Comparison of ENCODE assay signal across 9 cellular contexts in the genomic region with DNA sequence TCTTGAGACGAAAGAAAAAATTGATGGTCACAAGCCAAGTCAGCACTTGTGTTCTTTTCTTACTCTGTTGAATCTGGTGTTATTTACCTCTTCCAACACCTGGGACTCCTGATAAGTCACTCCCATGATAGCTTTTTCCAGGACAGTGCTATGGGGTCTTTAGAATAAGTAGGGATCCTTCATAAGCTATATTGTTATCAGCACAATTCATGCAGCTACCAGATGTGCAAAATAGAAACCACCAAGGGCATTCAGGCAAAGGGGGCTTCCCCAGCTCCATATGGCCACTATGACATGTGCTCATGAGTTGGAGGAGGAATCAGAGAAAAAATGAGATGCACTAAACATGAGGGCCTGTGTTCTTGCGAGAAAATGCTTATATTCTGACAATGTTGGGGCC. TPM values are rescaled to one million over a fixed set of nuclear protein-coding genes. Genes with fewer than 3 reads are reported as not detected.
DNase-seq lines count a peak whose midpoint lies in the region; ATAC-seq and TF ChIP-seq lines count a peak whose summit lies in the region.
"Had no signal": no experiment of that assay in that cellular context is flagged by ENCODE, and none has a peak within 500 bp of the region (broad histone marks: within the 10 kb centered on the region; RNA-seq: fewer than 3 reads in every experiment).

No MANE protein-coding gene starts in this region.

- 79% methylated on average over 2 of the region's 2 CpGs for WGBS in thymus

- H4K20me1 ChIP-seq in OCI-LY3 (ENCODE audit: insufficient read depth, low read length): no peaks in the 10 kb centered on the region

- peaks cover 7% of the 10 kb centered on the region for H3K36me3 Mint-ChIP-seq in activated naive CD8-positive, alpha-beta T cell treated with anti-CD3 and anti-CD28 coated beads, Interleukin-2, amount 50 U/mL, for 24 hours (ENCODE audit: low read depth)

- peak; percentile 53 for DNase-seq in stimulated activated CD4-positive, alpha-beta T cell treated with anti-CD3 and anti-CD28 coated beads, Interleukin-1b, Interleukin-23, amount 100 ng/mL, for 48 hours
- no peak for DNase-seq in stimulated activated CD4-positive, alpha-beta T cell treated with anti-CD3 and anti-CD28 coated beads, Interleukin-12 subunit alpha, Interleukin-12 subunit beta, amount 100 ng/mL, for 4 hours
- DNase-seq in activated naive CD8-positive, alpha-beta T cell treated with anti-CD3 and anti-CD28 coated beads, Interleukin-2, amount 50 U/mL, for 24 hours: peak; percentile 47
- no peak for DNase-seq in DMS53 (lab: John Stamatoyannopoulos, UW)
- no peak for DNase-seq in COLO829 (ENCODE audit: low spot score)
- DNase-seq: NCI-H1694 treated with DMSO at 0.1 percent for 48 hours had no signal

- peak; percentile 45 for ATAC-seq in activated naive CD8-positive, alpha-beta T cell treated with anti-CD3 and anti-CD28 coated beads, Interleukin-2, amount 50 U/mL, for 24 hours
- ATAC-seq in HG03175 (IDR thresholded peaks at IDR 0.05; ENCODE audit: unreplicated experiment): no peak

- H3K4me3 Mint-ChIP-seq in activated naive CD8-positive, alpha-beta T cell treated with anti-CD3 and anti-CD28 coated beads, Interleukin-2, amount 50 U/mL, for 24 hours: peak overlapping the region; percentile 43

- H3K4me3 ChIP-seq in OCI-LY3 (ENCODE audit: low read length) (no peak overlapping the region; the same call in 1 of the 2 replicates), thymus (ENCODE audit: low read length) (no peak overlapping the region)

- H3K36me3 ChIP-seq in OCI-LY3 (replicated peaks; ENCODE audit: low read depth, low read length) (no peaks in the 10 kb centered on the region), thymus (ENCODE audit: control insufficient read depth, insufficient read depth) (no peaks in the 10 kb centered on the region)

- H3K9me3 ChIP-seq in OCI-LY3 (ENCODE audit: insufficient read depth, low read length) (no peaks in the 10 kb centered on the region), thymus (ENCODE audit: control insufficient read depth) (no peaks in the 10 kb centered on the region)

- no peak for TF ChIP-seq CTCF in OCI-LY3 (IDR thresholded peaks at IDR 0.05; ENCODE audit: low read depth, low read length)

- H2AFZ ChIP-seq in OCI-LY3 (ENCODE audit: low read depth, low read length): peak overlapping the region; percentile 73

- no peaks in the 10 kb centered on the region; the same call in 1 of the 2 replicates for H3K27me3 ChIP-seq in OCI-LY3 (ENCODE audit: low read depth, low read length)
- H3K27me3 ChIP-seq in thymus (ENCODE audit: control insufficient read depth, insufficient read depth): no peaks in the 10 kb centered on the region

- peaks cover 88% of the 10 kb centered on the region for H3K4me1 Mint-ChIP-seq in activated naive CD8-positive, alpha-beta T cell treated with anti-CD3 and anti-CD28 coated beads, Interleukin-2, amount 50 U/mL, for 24 hours

- no peaks in the 10 kb centered on the region for H3K79me2 ChIP-seq in OCI-LY3 (ENCODE audit: low read length)

- peak overlapping the region; percentile 65 for H3K27ac ChIP-seq in OCI-LY3 (ENCODE audit: low read length)
- H3K27ac ChIP-seq in thymus (ENCODE audit: low read depth): peak overlapping the region; percentile 92

- H3K4me1 ChIP-seq in OCI-LY3 (ENCODE audit: low read length) (peaks cover 47% of the 10 kb centered on the region), thymus (ENCODE audit: control insufficient read depth, insufficient read depth, low read length) (peaks cover 46% of the 10 kb centered on the region)

- peak overlapping the region; percentile 92 for H3K27ac Mint-ChIP-seq in activated naive CD8-positive, alpha-beta T cell treated with anti-CD3 and anti-CD28 coated beads, Interleukin-2, amount 50 U/mL, for 24 hours

- H3K9ac ChIP-seq in OCI-LY3 (ENCODE audit: low read length): peak overlapping the region; percentile 21; the same call in 1 of the 2 replicates

- peak overlapping the region; percentile 61 for H3K4me2 ChIP-seq in OCI-LY3 (ENCODE audit: low read length)

- no peaks in the 10 kb centered on the region for H3K27me3 Mint-ChIP-seq in activated naive CD8-positive, alpha-beta T cell treated with anti-CD3 and anti-CD28 coated beads, Interleukin-2, amount 50 U/mL, for 24 hours

- H3K9me3 Mint-ChIP-seq in activated naive CD8-positive, alpha-beta T cell treated with anti-CD3 and anti-CD28 coated beads, Interleukin-2, amount 50 U/mL, for 24 hours: peaks cover 9% of the 10 kb centered on the region

RNA-seq across cellular contexts. Expression of a gene that starts 9.5 kb away (rescaled TPM):
- polyA plus RNA-seq in thymus: 64.4 TPM

Comparison
In these comparisons a context has a peak if more than half of its experiments do, and no peak if none do; other contexts are left out.
1. DNase-seq: peak in stimulated activated CD4-positive, alpha-beta T cell treated with anti-CD3 and anti-CD28 coated beads, Interleukin-1b, Interleukin-23, amount 100 ng/mL, for 48 hours (single experiment) and activated naive CD8-positive, alpha-beta T cell treated with anti-CD3 and anti-CD28 coated beads, Interleukin-2, amount 50 U/mL, for 24 hours (single experiment); none in stimulated activated CD4-positive, alpha-beta T cell treated with anti-CD3 and anti-CD28 coated beads, Interleukin-12 subunit alpha, Interleukin-12 subunit beta, amount 100 ng/mL, for 4 hours (single experiment), DMS53 (single experiment) and COLO829 (single experiment).